In the genomic region with DNA sequence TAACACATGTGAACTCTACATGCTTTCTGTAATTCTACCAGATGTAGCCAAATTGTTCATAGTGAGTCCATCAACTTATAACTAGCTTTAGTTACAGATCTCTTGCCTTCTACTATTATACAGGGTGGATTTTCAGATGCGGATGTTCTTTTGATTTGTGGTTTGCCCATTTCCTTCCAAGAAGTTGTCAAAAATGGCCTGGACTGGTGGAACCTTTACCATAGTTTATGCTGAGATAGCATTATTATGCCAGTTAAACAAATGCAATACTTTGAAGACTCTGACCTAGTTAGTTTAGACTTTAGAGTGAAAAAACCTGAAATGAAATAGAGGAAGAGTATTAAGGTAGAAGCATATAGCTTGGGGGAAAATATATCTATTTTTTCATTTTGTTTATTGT, we compare ENCODE assay signal across 1 cellular context.
TF ChIP-seq lines count a peak whose summit lies in the region.

No MANE protein-coding gene starts in this region.

TF ChIP-seq in K562, 482 proteins besides CTCF, POLR2A, EP300 and RAD21:
- TF ChIP-seq C11orf30 (IDR thresholded peaks at IDR 0.05; ENCODE audit: low read depth) (peak; percentile 76), ZNF232 (CRISPR knock-in tag; IDR thresholded peaks at IDR 0.05) (no peak), MAFG (tag; conservative IDR thresholded peaks at IDR 0.05) (peak; percentile 69), MAFK (IDR thresholded peaks at IDR 0.05; ENCODE audit: low read length) (peak; percentile 67), CTCFL (IDR thresholded peaks at IDR 0.05; ENCODE audit: borderline replicate concordance, insufficient read depth, low read depth, low read length, poor library complexity, severe bottlenecking) (no peak), ZNF316 (IDR thresholded peaks at IDR 0.05) (peak; percentile 86), NBN (IDR thresholded peaks at IDR 0.05; ENCODE audit: low read depth) (no peak), MAFF (IDR thresholded peaks at IDR 0.05; ENCODE audit: low read length) (peak; percentile 81)
- TF ChIP-seq, protein P1, sequence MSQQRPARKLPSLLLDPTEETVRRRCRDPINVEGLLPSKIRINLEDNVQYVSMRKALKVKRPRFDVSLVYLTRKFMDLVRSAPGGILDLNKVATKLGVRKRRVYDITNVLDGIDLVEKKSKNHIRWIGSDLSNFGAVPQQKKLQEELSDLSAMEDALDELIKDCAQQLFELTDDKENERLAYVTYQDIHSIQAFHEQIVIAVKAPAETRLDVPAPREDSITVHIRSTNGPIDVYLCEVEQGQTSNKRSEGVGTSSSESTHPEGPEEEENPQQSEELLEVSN (IDR thresholded peaks at IDR 0.05; ENCODE audit: borderline replicate concordance in 1 of 2, extremely low read depth in 1 of 2, insufficient read depth in 1 of 2, insufficient read length in 1 of 2, low read depth in 1 of 2, low read length in 1 of 2, poor library complexity in 1 of 2, severe bottlenecking in 1 of 2): no peak
